Comparison of ENCODE assay signal across 16 cellular contexts in genomic region chr1:36287595-36287994, GRCh38. TPM values are rescaled to one million over a fixed set of nuclear protein-coding genes. Genes with fewer than 3 reads are reported as not detected.
DNase-seq lines count a peak whose midpoint lies in the region; ATAC-seq and TF ChIP-seq lines count a peak whose summit lies in the region.
"Had no signal": no experiment of that assay in that cellular context is flagged by ENCODE, and none has a peak within 500 bp of the region (broad histone marks: within the 10 kb centered on the region; RNA-seq: fewer than 3 reads in every experiment).

No MANE protein-coding gene starts in this region.

- peaks cover 33% of the 10 kb centered on the region for H3K4me1 Mint-ChIP-seq in activated T-helper 1 cell treated with anti-CD3 and anti-CD28 coated beads, Interleukin-12 subunit alpha, Interleukin-12 subunit beta, Interleukin-2, Interleukin-4 antibody, amounts not matched to agents 30 ng/mL and 10 ng/mL and 1 ng/mL, durations not matched to agents 14 hours and 24 hours and 36 hours (ENCODE audit: low read depth)
- H3K4me1 Mint-ChIP-seq in naive B cell (peaks cover 0 to 16% (median 12%) of the 10 kb centered on the region in 3 donors), type B pancreatic cell (ENCODE audit: unreplicated experiment) (peaks cover 15% of the 10 kb centered on the region)

- no peak overlapping the region for H3K4me3 ChIP-seq in left ventricle myocardium inferior

- H3K27me3 ChIP-seq in left ventricle myocardium inferior (ENCODE audit: low read depth) = no peaks in the 10 kb centered on the region
- H3K27me3 ChIP-seq: BE2C had no signal

- DNase-seq in left ventricle myocardium inferior (no peak), left ventricle myocardium superior (no peak), naive B cell (no peak), type B pancreatic cell (ENCODE audit: extremely low spot score, unreplicated experiment) (no peak), NCI-H2171 (lab: John Stamatoyannopoulos, UW) (no peak)
- DNase-seq in activated T-helper 1 cell treated with anti-CD3 and anti-CD28 coated beads, Interleukin-12 subunit alpha, Interleukin-12 subunit beta, Interleukin-2, Interleukin-4 antibody, amounts not matched to agents 30 ng/mL and 10 ng/mL and 1 ng/mL, durations not matched to agents 14 hours and 24 hours and 36 hours (ENCODE audit: low spot score) = no peak
- no peak for DNase-seq in effector CD8-positive, alpha-beta T cell (lab: John Stamatoyannopoulos, UW)
- DNase-seq: ACHN, BE2C, DMS 273 treated with DMSO at 0.1 percent for 48 hours, H7, Karpas-422, MM.1S, NCI-H1105, NCI-H1694 treated with DMSO at 0.1 percent for 48 hours, NCI-H446 had no signal

- no peaks in the 10 kb centered on the region for H3K27me3 Mint-ChIP-seq in activated T-helper 1 cell treated with anti-CD3 and anti-CD28 coated beads, Interleukin-12 subunit alpha, Interleukin-12 subunit beta, Interleukin-2, Interleukin-4 antibody, amounts not matched to agents 30 ng/mL and 10 ng/mL and 1 ng/mL, durations not matched to agents 14 hours and 24 hours and 36 hours (ENCODE audit: insufficient read depth)
- no peaks in the 10 kb centered on the region for H3K27me3 Mint-ChIP-seq in naive B cell
- no peaks in the 10 kb centered on the region for H3K27me3 Mint-ChIP-seq in type B pancreatic cell

- intact Hi-C loops in left ventricle myocardium inferior (cut with micrococcal nuclease) = loop anchor here (10.0 kb wide), 3 partner anchors 63 to 193 kb away; partner anchors contain the start of genes THRAP3 and TRAPPC3
- intact Hi-C loops in left ventricle myocardium superior (cut with micrococcal nuclease) = loop anchor here (5.0 kb wide), 1 partner anchor 140 kb away; the partner anchor contains the start of gene TRAPPC3
- intact Hi-C loops in activated T-helper 1 cell treated with anti-CD3 and anti-CD28 coated beads, Interleukin-12 subunit alpha, Interleukin-12 subunit beta, Interleukin-2, Interleukin-4 antibody, amounts not matched to agents 30 ng/mL and 10 ng/mL and 1 ng/mL, durations not matched to agents 14 hours and 24 hours and 36 hours (cut with micrococcal nuclease) = no loop called here

- H3K36me3 ChIP-seq in left ventricle myocardium inferior = peaks cover 87% of the 10 kb centered on the region

- H3K4me3 Mint-ChIP-seq in activated T-helper 1 cell treated with anti-CD3 and anti-CD28 coated beads, Interleukin-12 subunit alpha, Interleukin-12 subunit beta, Interleukin-2, Interleukin-4 antibody, amounts not matched to agents 30 ng/mL and 10 ng/mL and 1 ng/mL, durations not matched to agents 14 hours and 24 hours and 36 hours = no peak overlapping the region
- H3K4me3 Mint-ChIP-seq in naive B cell = no peak overlapping the region
- no peak overlapping the region for H3K4me3 Mint-ChIP-seq in type B pancreatic cell

- H3K27ac ChIP-seq in left ventricle myocardium inferior (replicated peaks) = peak overlapping the region; percentile 73

- ATAC-seq in left ventricle myocardium superior (no peak), naive B cell (ENCODE audit: low read depth in 2 of 2) (no peak)

- H3K36me3 Mint-ChIP-seq in activated T-helper 1 cell treated with anti-CD3 and anti-CD28 coated beads, Interleukin-12 subunit alpha, Interleukin-12 subunit beta, Interleukin-2, Interleukin-4 antibody, amounts not matched to agents 30 ng/mL and 10 ng/mL and 1 ng/mL, durations not matched to agents 14 hours and 24 hours and 36 hours (ENCODE audit: low read depth) = peaks cover 64% of the 10 kb centered on the region
- H3K36me3 Mint-ChIP-seq in naive B cell = peaks cover 17 to 19% of the 10 kb centered on the region in 2 donors
- H3K36me3 Mint-ChIP-seq in type B pancreatic cell = peaks cover 34% of the 10 kb centered on the region

- H3K9me3 Mint-ChIP-seq in activated T-helper 1 cell treated with anti-CD3 and anti-CD28 coated beads, Interleukin-12 subunit alpha, Interleukin-12 subunit beta, Interleukin-2, Interleukin-4 antibody, amounts not matched to agents 30 ng/mL and 10 ng/mL and 1 ng/mL, durations not matched to agents 14 hours and 24 hours and 36 hours = no peaks in the 10 kb centered on the region
- H3K9me3 Mint-ChIP-seq in naive B cell (no peaks in the 10 kb centered on the region), type B pancreatic cell (no peaks in the 10 kb centered on the region)

- peaks cover 81% of the 10 kb centered on the region for H3K4me1 ChIP-seq in left ventricle myocardium inferior
- H3K4me1 ChIP-seq: BE2C had no signal

- H3K9me3 ChIP-seq in left ventricle myocardium inferior (replicated peaks) = no peaks in the 10 kb centered on the region
- H3K9me3 ChIP-seq: BE2C had no signal

- TF ChIP-seq CTCF in left ventricle myocardium inferior (IDR thresholded peaks at IDR 0.05; ENCODE audit: borderline replicate concordance) (no peak), type B pancreatic cell (conservative IDR thresholded peaks at IDR 0.05) (no peak)

- peak overlapping the region; percentile 29 for H3K27ac Mint-ChIP-seq in activated T-helper 1 cell treated with anti-CD3 and anti-CD28 coated beads, Interleukin-12 subunit alpha, Interleukin-12 subunit beta, Interleukin-2, Interleukin-4 antibody, amounts not matched to agents 30 ng/mL and 10 ng/mL and 1 ng/mL, durations not matched to agents 14 hours and 24 hours and 36 hours
- H3K27ac Mint-ChIP-seq in naive B cell (peak overlapping the region in 4 of 6 donors; percentile 15 to 69 (median 40)), type B pancreatic cell (peak overlapping the region; percentile 31)

RNA-seq across cellular contexts. Expression of gene SH3D21, which starts 18.6 kb away (rescaled TPM):
- 1.9 TPM for total RNA-seq in left ventricle myocardium inferior
- total RNA-seq in left ventricle myocardium superior = 1.1 TPM
- total RNA-seq in activated T-helper 1 cell treated with anti-CD3 and anti-CD28 coated beads, Interleukin-12 subunit alpha, Interleukin-12 subunit beta, Interleukin-2, Interleukin-4 antibody, amounts not matched to agents 30 ng/mL and 10 ng/mL and 1 ng/mL, durations not matched to agents 14 hours and 24 hours and 36 hours = 7.5 and 8.3 TPM in 2 replicates
- under 1 TPM in 4 of 6 donors, not detected in 2; 0.23 to 0.51 (median 0.36) TPM for polyA plus RNA-seq in naive B cell (ENCODE audit: low read depth in 6 of 6)
- 15.7 and 32.5 TPM in 2 replicates for total RNA-seq in type B pancreatic cell (ENCODE audit: low replicate concordance)

RNA-seq across cellular contexts. Expression of gene EVA1B, which starts 35.9 kb away (rescaled TPM):
- 10.6 TPM for total RNA-seq in left ventricle myocardium inferior
- total RNA-seq in left ventricle myocardium superior = 10.8 TPM
- total RNA-seq in activated T-helper 1 cell treated with anti-CD3 and anti-CD28 coated beads, Interleukin-12 subunit alpha, Interleukin-12 subunit beta, Interleukin-2, Interleukin-4 antibody, amounts not matched to agents 30 ng/mL and 10 ng/mL and 1 ng/mL, durations not matched to agents 14 hours and 24 hours and 36 hours = 10.6 and 10.9 TPM in 2 replicates
- 1 to 10 TPM in 1 of 6 donors, under 1 TPM in 3, not detected in 2; 0.52 to 1.3 (median 0.74) TPM for polyA plus RNA-seq in naive B cell (ENCODE audit: low read depth in 6 of 6)
- 23.3 and 39.5 TPM in 2 replicates for total RNA-seq in type B pancreatic cell (ENCODE audit: low replicate concordance)
